Comparison of ENCODE assay signal across 16 cellular contexts in genomic region chr4:98567611-98568010, GRCh38.
DNase-seq lines count a peak whose midpoint lies in the region; TF ChIP-seq lines count a peak whose summit lies in the region.
"Had no signal": no experiment of that assay in that cellular context is flagged by ENCODE, and none has a peak within 500 bp of the region (broad histone marks: within the 10 kb centered on the region; RNA-seq: fewer than 3 reads in every experiment).

No MANE protein-coding gene starts in this region.

- no peak overlapping the region for H3K14ac ChIP-seq in mesenchymal stem cell (ENCODE audit: low read length in 2 of 2)

- H3K4me1 Mint-ChIP-seq in HFFc6 (ENCODE audit: low read depth), result peaks cover 58% of the 10 kb centered on the region

- no peak for DNase-seq in HFFc6
- no peak for DNase-seq in caudate nucleus (lab: John Stamatoyannopoulos, UW)
- DNase-seq in mesenchymal stem cell, result no peak
- no peak for DNase-seq in COLO829 (ENCODE audit: low spot score)
- no peak for DNase-seq in transverse colon
- DNase-seq in DMS79 (lab: John Stamatoyannopoulos, UW), result no peak
- DNase-seq: CD4-positive, alpha-beta memory T cell; DND-41; KBM-7; NCI-H1105; NCI-H1694; NCI-H2081 treated with DMSO at 0.1 percent for 48 hours; NCI-H510A; NCI-H748 treated with DMSO at 0.1 percent for 48 hours had no signal

- H2BK15ac ChIP-seq in mesenchymal stem cell (ENCODE audit: low read depth, poor library complexity, severe bottlenecking), result no peak overlapping the region

- peak overlapping the region; percentile 28 for H4K91ac ChIP-seq in mesenchymal stem cell (ENCODE audit: low read length)

- in situ Hi-C loops in transverse colon (cut with MboI; ENCODE audit: low pct_ligation_motif_present in 1 of 4, low pct_unique_long_range_greater_than_20kb in 1 of 4, low sequenced_read_pairs in 3 of 4), result no loop called here

- peaks cover 4% of the 10 kb centered on the region for H3K27me3 Mint-ChIP-seq in HFFc6 (ENCODE audit: insufficient read depth)
- H3K27me3 Mint-ChIP-seq: CD4-positive, alpha-beta memory T cell had no signal

- no peak overlapping the region for H4K8ac ChIP-seq in mesenchymal stem cell (ENCODE audit: low read length)

- H2BK5ac ChIP-seq in mesenchymal stem cell (ENCODE audit: low read depth, low read length, poor library complexity, severe bottlenecking), result no peak overlapping the region

- peaks cover 25% of the 10 kb centered on the region for H3K36me3 Mint-ChIP-seq in HFFc6 (ENCODE audit: low read depth)

- H3K4me2 ChIP-seq in mesenchymal stem cell (ENCODE audit: low read length, poor library complexity, severe bottlenecking), result no peak overlapping the region
- H3K4me2 ChIP-seq: A549 had no signal

- peaks cover 15% of the 10 kb centered on the region for H3K4me1 ChIP-seq in mesenchymal stem cell (ENCODE audit: control insufficient read depth, insufficient read depth, low read depth, low read length)
- H3K4me1 ChIP-seq in transverse colon, result peaks cover 0 to 13% (median 4%) of the 10 kb centered on the region in 4 donors
- H3K4me1 ChIP-seq: A549 had no signal

- WGBS in mesenchymal stem cell, result 91% methylated on average over 6 of the region's 7 CpGs
- 90 to 100% methylated on average over 2 to 7 of the region's 7 CpGs for WGBS in transverse colon (ENCODE audit: low coverage in 1 of 2), 2 donors

- H3K79me1 ChIP-seq in mesenchymal stem cell (replicated peaks; ENCODE audit: low read length, poor library complexity, severe bottlenecking), result peaks cover 28% of the 10 kb centered on the region

- no peak overlapping the region for H3K23ac ChIP-seq in mesenchymal stem cell (ENCODE audit: low read length in 2 of 2)

- H3K27me3 ChIP-seq in mesenchymal stem cell (ENCODE audit: control insufficient read depth in 1 of 2, insufficient read depth in 1 of 2, low read length in 2 of 2) (no peaks in the 10 kb centered on the region), transverse colon (no peaks in the 10 kb centered on the region)

- no peak overlapping the region for H3K4me3 Mint-ChIP-seq in HFFc6
- H3K4me3 Mint-ChIP-seq: CD4-positive, alpha-beta memory T cell had no signal

- H3K9me3 ChIP-seq in mesenchymal stem cell (ENCODE audit: control insufficient read depth, low read length) (no peaks in the 10 kb centered on the region), transverse colon (no peaks in the 10 kb centered on the region)
- H3K9me3 ChIP-seq: A549 had no signal

- no peak for TF ChIP-seq CTCF in HFFc6 (IDR thresholded peaks at IDR 0.05)
- TF ChIP-seq CTCF in transverse colon (IDR thresholded peaks at IDR 0.05), result no peak

- H2AK5ac ChIP-seq in mesenchymal stem cell (ENCODE audit: low read length, severe bottlenecking), result no peak overlapping the region

- H2BK12ac ChIP-seq in mesenchymal stem cell (ENCODE audit: low read length in 2 of 2), result peak overlapping the region in 1 of 2 experiments; percentile 64

- intact Hi-C loops in transverse colon (cut with DNase I; ENCODE audit: low total_unique reads), result no loop called here

- H3K9ac ChIP-seq in mesenchymal stem cell (ENCODE audit: low read length), result no peak overlapping the region

- H2AFZ ChIP-seq in mesenchymal stem cell (ENCODE audit: low read depth, low read length), result no peak overlapping the region

- no peak for TF ChIP-seq EP300 in transverse colon (IDR thresholded peaks at IDR 0.05; ENCODE audit: low read depth)

- peak overlapping the region; percentile 96 for H3K27ac ChIP-seq in caudate nucleus (ENCODE audit: low read depth, low read length)
- no peak overlapping the region for H3K27ac ChIP-seq in mesenchymal stem cell (ENCODE audit: low read length, poor library complexity, severe bottlenecking)
- H3K27ac ChIP-seq in temporal lobe (ENCODE audit: low read depth, low read length), result peak overlapping the region; percentile 97
- H3K27ac ChIP-seq in transverse colon, result no peak overlapping the region
- H3K27ac ChIP-seq: A549 had no signal

- no peak for TF ChIP-seq POLR2A in transverse colon (IDR thresholded peaks at IDR 0.05)

- H3K4me3 ChIP-seq in mesenchymal stem cell (ENCODE audit: insufficient read depth in 1 of 2, low read depth in 1 of 2, low read length in 2 of 2) (no peak overlapping the region), transverse colon (no peak overlapping the region)
- H3K4me3 ChIP-seq: A549 had no signal

- H3K18ac ChIP-seq in mesenchymal stem cell (ENCODE audit: low read depth in 1 of 2, low read length in 2 of 2), result peak overlapping the region in 1 of 2 experiments; percentile 38

- H2BK120ac ChIP-seq in mesenchymal stem cell (ENCODE audit: low read depth, low read length), result no peak overlapping the region

- H3K9me3 Mint-ChIP-seq in HFFc6, result no peaks in the 10 kb centered on the region
- H3K9me3 Mint-ChIP-seq: CD4-positive, alpha-beta memory T cell had no signal

- H3K27ac Mint-ChIP-seq in HFFc6, result peak overlapping the region; percentile 12

- peak overlapping the region in 1 of 2 experiments; percentile 30 for H3K4ac ChIP-seq in mesenchymal stem cell (ENCODE audit: low read depth in 1 of 2, low read length in 2 of 2)

- H3K36me3 ChIP-seq in mesenchymal stem cell (ENCODE audit: control insufficient read depth in 1 of 2, insufficient read depth in 2 of 2, low read depth in 1 of 2, low read length in 2 of 2) (peaks cover 6 to 8% of the 10 kb centered on the region in 2 experiments), transverse colon (no peaks in the 10 kb centered on the region)

Comparison
In these comparisons a context has a peak if more than half of its experiments do, and no peak if none do; other contexts are left out.
1. H3K27ac ChIP-seq: peak in caudate nucleus (single experiment) and temporal lobe (single experiment); none in mesenchymal stem cell (single experiment) and transverse colon (0 of 4).